In genomic region chr15:89408512-89409183, GRCh38 we compare ENCODE assay signal across 9 cellular contexts.
DNase-seq lines count a peak whose midpoint lies in the region; TF ChIP-seq lines count a peak whose summit lies in the region.
"Had no signal": no experiment of that assay in that cellular context is flagged by ENCODE, and none has a peak within 500 bp of the region (broad histone marks: within the 10 kb centered on the region; RNA-seq: fewer than 3 reads in every experiment).

No MANE protein-coding gene starts in this region.

- H3K4me3 Mint-ChIP-seq in activated naive CD4-positive, alpha-beta T cell treated with anti-CD3 and anti-CD28 coated beads, Interleukin-2, amount 10 ng/mL, durations not matched to agents 7 days and 5 days, result peak overlapping the region; percentile 79

- H3K27me3 ChIP-seq in muscle layer of colon (ENCODE audit: control insufficient read depth in 1 of 2, insufficient read depth in 2 of 2, low read length in 2 of 2) (peaks cover 94 to 97% of the 10 kb centered on the region in 2 donors), transverse colon (peaks cover 100% of the 10 kb centered on the region), H7 (ENCODE audit: control insufficient read depth, insufficient read depth, low read length) (peaks cover 100% of the 10 kb centered on the region)

- H3K36me3 ChIP-seq in muscle layer of colon (ENCODE audit: insufficient read depth, low read length) (no peaks in the 10 kb centered on the region), transverse colon (no peaks in the 10 kb centered on the region), H7 (replicated peaks; ENCODE audit: control insufficient read depth, insufficient read depth, low read length) (no peaks in the 10 kb centered on the region)
- H3K36me3 ChIP-seq: BLaER1 treated with 17β-estradiol and CSF1 and Interleukin-3, amounts not matched to agents 10 nM and 100 nM had no signal

- peaks cover 100% of the 10 kb centered on the region for H3K27me3 Mint-ChIP-seq in activated naive CD4-positive, alpha-beta T cell treated with anti-CD3 and anti-CD28 coated beads, Interleukin-2, amount 10 ng/mL, durations not matched to agents 7 days and 5 days

- no peak for TF ChIP-seq EP300 in transverse colon (IDR thresholded peaks at IDR 0.05; ENCODE audit: low read depth)

- WGBS in transverse colon (ENCODE audit: low coverage in 1 of 2), 2 donors, result 0 to 14% methylated on average over 1 to 32 of the region's 32 CpGs

- no peak for TF ChIP-seq CTCF in transverse colon (IDR thresholded peaks at IDR 0.05)

- no peaks in the 10 kb centered on the region for H3K9me3 Mint-ChIP-seq in activated naive CD4-positive, alpha-beta T cell treated with anti-CD3 and anti-CD28 coated beads, Interleukin-2, amount 10 ng/mL, durations not matched to agents 7 days and 5 days

- in situ Hi-C loops in transverse colon (cut with MboI; ENCODE audit: low pct_ligation_motif_present in 1 of 4, low pct_unique_long_range_greater_than_20kb in 1 of 4, low sequenced_read_pairs in 3 of 4), result no loop called here

- TF ChIP-seq POLR2A in transverse colon (IDR thresholded peaks at IDR 0.05), result no peak

- H3K27ac Mint-ChIP-seq in activated naive CD4-positive, alpha-beta T cell treated with anti-CD3 and anti-CD28 coated beads, Interleukin-2, amount 10 ng/mL, durations not matched to agents 7 days and 5 days, result peak overlapping the region; percentile 84

- H3K36me3 Mint-ChIP-seq in activated naive CD4-positive, alpha-beta T cell treated with anti-CD3 and anti-CD28 coated beads, Interleukin-2, amount 10 ng/mL, durations not matched to agents 7 days and 5 days, result peaks cover 2% of the 10 kb centered on the region

- H3K4me3 ChIP-seq in muscle layer of colon (ENCODE audit: low read depth in 1 of 2, low read length in 2 of 2) (peak overlapping the region; percentile 12 to 66), transverse colon (peak overlapping the region in 3 of 4 donors; percentile 6 to 45 (median 11)), H7 (ENCODE audit: insufficient read depth, low read depth, low read length) (no peak overlapping the region)

- intact Hi-C loops in transverse colon (cut with DNase I; ENCODE audit: low total_unique reads), result no loop called here

- CTCF ChIA-PET in activated naive CD4-positive, alpha-beta T cell treated with anti-CD3 and anti-CD28 coated beads, Interleukin-2, amount 10 ng/mL, durations not matched to agents 7 days and 5 days (lab: Charles Lee), result interaction anchor here (0.8 to 1.8 kb wide), 7 partner anchors 16 to 164 kb away, joined by 3 to 6 read pairs (median 4); no protein-coding TSS in a partner anchor

- no peak for DNase-seq in activated naive CD4-positive, alpha-beta T cell treated with anti-CD3 and anti-CD28 coated beads, Interleukin-2, amount 10 ng/mL, durations not matched to agents 7 days and 5 days
- DNase-seq in activated naive CD4-positive, alpha-beta T cell treated with Interleukin-2 at 50 U/mL for 16 hours, result no peak
- DNase-seq in transverse colon (no peak), H7 (no peak), Kasumi-1 (lab: John Stamatoyannopoulos, UW) (no peak), AG08396 (ENCODE audit: low spot score) (no peak)

- H3K4me1 ChIP-seq in muscle layer of colon (ENCODE audit: insufficient read depth, low read length), result peaks cover 14% of the 10 kb centered on the region
- H3K4me1 ChIP-seq in transverse colon, result peaks cover 16 to 48% (median 28%) of the 10 kb centered on the region in 4 donors

- H3K4me1 Mint-ChIP-seq in activated naive CD4-positive, alpha-beta T cell treated with anti-CD3 and anti-CD28 coated beads, Interleukin-2, amount 10 ng/mL, durations not matched to agents 7 days and 5 days, result peaks cover 47% of the 10 kb centered on the region

- no peaks in the 10 kb centered on the region for H3K9me3 ChIP-seq in muscle layer of colon (ENCODE audit: low read length)
- H3K9me3 ChIP-seq in transverse colon, result no peaks in the 10 kb centered on the region

- H3K27ac ChIP-seq in cingulate gyrus (ENCODE audit: low read depth, low read length), result peak overlapping the region; percentile 19
- H3K27ac ChIP-seq in muscle layer of colon (ENCODE audit: low read depth, low read length), result no peak overlapping the region
- H3K27ac ChIP-seq in transverse colon, result no peak overlapping the region
- H3K27ac ChIP-seq: BLaER1 treated with 17β-estradiol and CSF1 and Interleukin-3, amounts not matched to agents 10 nM and 100 nM had no signal

- H3K9ac ChIP-seq in muscle layer of colon (ENCODE audit: low read length), result no peak overlapping the region
- H3K9ac ChIP-seq: BLaER1 treated with 17β-estradiol and CSF1 and Interleukin-3, amounts not matched to agents 10 nM and 100 nM had no signal
